Comparison of ENCODE assay signal across 7 cellular contexts in the genomic region with DNA sequence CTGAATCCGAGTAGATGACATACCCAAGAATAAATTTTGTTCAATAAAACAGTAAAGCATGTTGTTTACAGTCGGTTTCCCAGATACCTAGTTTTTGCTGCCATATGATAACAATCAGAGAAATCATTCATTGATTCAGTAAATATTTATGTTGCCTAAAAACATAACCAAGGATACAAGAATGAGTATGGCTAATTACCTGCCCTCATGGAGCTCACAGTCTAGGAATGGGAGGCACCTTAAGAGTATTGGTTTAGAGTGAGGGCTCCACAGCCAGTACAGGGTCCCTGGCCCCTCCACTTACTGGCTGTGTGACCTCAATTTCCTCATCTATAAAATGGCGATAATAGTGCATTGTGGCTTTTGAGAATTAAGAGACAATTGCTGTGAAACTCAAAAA. TPM values are rescaled to one million over a fixed set of nuclear protein-coding genes. Genes with fewer than 3 reads are reported as not detected.
DNase-seq lines count a peak whose midpoint lies in the region; ATAC-seq, FAIRE-seq and TF ChIP-seq lines count a peak whose summit lies in the region.

No MANE protein-coding gene starts in this region.

- H3K4me3 ChIP-seq in HL-60 (replicated peaks; ENCODE audit: insufficient read depth, low read length) (peak overlapping the region; percentile 88), iPS-20b (ENCODE audit: low read length) (peak overlapping the region; percentile 87)

- H3K9me3 ChIP-seq in iPS-20b (ENCODE audit: insufficient read depth, low read depth, low read length), result no peaks in the 10 kb centered on the region

- peaks cover 95% of the 10 kb centered on the region for H3K36me3 Mint-ChIP-seq in activated T-helper 17 cell treated with anti-CD3 and anti-CD28 coated beads, Interleukin-2, amount 50 U/mL, for 72 hours (ENCODE audit: low read depth)
- H3K36me3 Mint-ChIP-seq in stimulated activated naive B cell treated with anti-CD40 and anti-IgM and Interleukin-4, amounts not matched to agents 10 μg/mL and 1 μg/mL and 100 μg/mL, for 72 hours, result peaks cover 32 to 44% of the 10 kb centered on the region in 2 donors

- H3K27me3 ChIP-seq in HL-60 (ENCODE audit: insufficient read depth, poor library complexity, severe bottlenecking) (no peaks in the 10 kb centered on the region), iPS-20b (ENCODE audit: insufficient read depth, low read length) (no peaks in the 10 kb centered on the region)

- peaks cover 53% of the 10 kb centered on the region for H3K4me1 Mint-ChIP-seq in activated T-helper 17 cell treated with anti-CD3 and anti-CD28 coated beads, Interleukin-2, amount 50 U/mL, for 72 hours
- H3K4me1 Mint-ChIP-seq in stimulated activated naive B cell treated with anti-CD40 and anti-IgM and Interleukin-4, amounts not matched to agents 10 μg/mL and 1 μg/mL and 100 μg/mL, for 72 hours, result peaks cover 42 to 77% of the 10 kb centered on the region in 2 donors

- H3K9ac ChIP-seq in iPS-20b (ENCODE audit: low read depth, low read length), result peak overlapping the region; percentile 91

- peaks cover 61% of the 10 kb centered on the region for H3K36me3 ChIP-seq in iPS-20b (ENCODE audit: insufficient read depth, low read depth, low read length)

- H3K27ac ChIP-seq in HL-60 (replicated peaks) (peak overlapping the region; percentile 84), iPS-20b (ENCODE audit: low read length) (no peak overlapping the region)

- no peaks in the 10 kb centered on the region for H3K27me3 Mint-ChIP-seq in activated T-helper 17 cell treated with anti-CD3 and anti-CD28 coated beads, Interleukin-2, amount 50 U/mL, for 72 hours
- H3K27me3 Mint-ChIP-seq in stimulated activated naive B cell treated with anti-CD40 and anti-IgM and Interleukin-4, amounts not matched to agents 10 μg/mL and 1 μg/mL and 100 μg/mL, for 72 hours, result no peaks in the 10 kb centered on the region

- H3K4me3 Mint-ChIP-seq in activated T-helper 17 cell treated with anti-CD3 and anti-CD28 coated beads, Interleukin-2, amount 50 U/mL, for 72 hours, result peak overlapping the region; percentile 99
- peak overlapping the region; percentile 99 to 100 for H3K4me3 Mint-ChIP-seq in stimulated activated naive B cell treated with anti-CD40 and anti-IgM and Interleukin-4, amounts not matched to agents 10 μg/mL and 1 μg/mL and 100 μg/mL, for 72 hours

- no peaks in the 10 kb centered on the region for H3K9me3 Mint-ChIP-seq in activated T-helper 17 cell treated with anti-CD3 and anti-CD28 coated beads, Interleukin-2, amount 50 U/mL, for 72 hours
- H3K9me3 Mint-ChIP-seq in stimulated activated naive B cell treated with anti-CD40 and anti-IgM and Interleukin-4, amounts not matched to agents 10 μg/mL and 1 μg/mL and 100 μg/mL, for 72 hours, result no peaks in the 10 kb centered on the region

- FAIRE-seq in H54 (lab: Jason Lieb, UNC), result no peak

- TF ChIP-seq POLR2A in H54 (IDR thresholded peaks at IDR 0.05; ENCODE audit: low read depth, low read length), result no peak

- peaks cover 8% of the 10 kb centered on the region for H3K4me1 ChIP-seq in iPS-20b (ENCODE audit: insufficient read depth, low read length)

- ATAC-seq in activated T-helper 17 cell treated with anti-CD3 and anti-CD28 coated beads, Interleukin-2, amount 50 U/mL, for 72 hours (replicated peaks), result no peak
- no peak for ATAC-seq in stimulated activated naive B cell treated with anti-CD40 and anti-IgM and Interleukin-4, amounts not matched to agents 10 μg/mL and 1 μg/mL and 100 μg/mL, for 72 hours (replicated peaks)

- DNase-seq in HL-60 (ENCODE audit: low read depth in 1 of 2, low spot score in 1 of 2) (no peak), H54 (ENCODE audit: insufficient read length, low spot score) (no peak), NCI-H146 (lab: John Stamatoyannopoulos, UW) (no peak)
- DNase-seq in stimulated activated naive B cell treated with anti-CD40 and anti-IgM and Interleukin-4, amounts not matched to agents 10 μg/mL and 1 μg/mL and 100 μg/mL, for 72 hours, result no peak
- no peak for DNase-seq in stimulated activated CD4-positive, alpha-beta T cell treated with anti-CD3 and anti-CD28 coated beads, Interleukin-12 subunit alpha, Interleukin-12 subunit beta, amount 100 ng/mL, for 4 hours

- H3K27ac Mint-ChIP-seq in activated T-helper 17 cell treated with anti-CD3 and anti-CD28 coated beads, Interleukin-2, amount 50 U/mL, for 72 hours, result peak overlapping the region; percentile 99
- H3K27ac Mint-ChIP-seq in stimulated activated naive B cell treated with anti-CD40 and anti-IgM and Interleukin-4, amounts not matched to agents 10 μg/mL and 1 μg/mL and 100 μg/mL, for 72 hours, result peak overlapping the region; percentile 99

- no peak for TF ChIP-seq CTCF in HL-60 (IDR thresholded peaks at IDR 0.05; ENCODE audit: insufficient read depth, low read length)

RNA-seq across cellular contexts. Expression of a gene that starts 0.9 kb away (rescaled TPM):
- 100 to 1,000 TPM; 235 to 383 TPM for total RNA-seq in activated T-helper 17 cell treated with anti-CD3 and anti-CD28 coated beads, Interleukin-2, amount 50 U/mL, for 72 hours

RNA-seq across cellular contexts. Expression of a gene that starts 1.1 kb away (rescaled TPM):
- total RNA-seq in activated T-helper 17 cell treated with anti-CD3 and anti-CD28 coated beads, Interleukin-2, amount 50 U/mL, for 72 hours, result 10 to 100 TPM; 27.5 to 65.2 TPM

RNA-seq across cellular contexts. Expression of a gene that starts 22.6 kb away (rescaled TPM):
- 1 to 10 TPM; 1.9 to 2.1 TPM for total RNA-seq in activated T-helper 17 cell treated with anti-CD3 and anti-CD28 coated beads, Interleukin-2, amount 50 U/mL, for 72 hours

RNA-seq across cellular contexts. Expression of a gene that starts 23.6 kb away (rescaled TPM):
- 1 to 10 TPM; 4.4 to 4.9 TPM for total RNA-seq in activated T-helper 17 cell treated with anti-CD3 and anti-CD28 coated beads, Interleukin-2, amount 50 U/mL, for 72 hours

RNA-seq across cellular contexts. Expression of a gene that starts 53.2 kb away (rescaled TPM):
- total RNA-seq in activated T-helper 17 cell treated with anti-CD3 and anti-CD28 coated beads, Interleukin-2, amount 50 U/mL, for 72 hours, result not detected
